In genomic region chr15:40493089-40493840, GRCh38 we compare ENCODE assay signal across 9 cellular contexts. TPM values are rescaled to one million over a fixed set of nuclear protein-coding genes. Genes with fewer than 3 reads are reported as not detected.
DNase-seq lines count a peak whose midpoint lies in the region; ATAC-seq, FAIRE-seq and TF ChIP-seq lines count a peak whose summit lies in the region.
"Had no signal": no experiment of that assay in that cellular context is flagged by ENCODE, and none has a peak within 500 bp of the region (broad histone marks: within the 10 kb centered on the region; RNA-seq: fewer than 3 reads in every experiment).

No MANE protein-coding gene starts in this region.

- H3K27ac Mint-ChIP-seq in GM23338: no peak overlapping the region
- H3K27ac Mint-ChIP-seq in activated T-helper 1 cell treated with anti-CD3 and anti-CD28 coated beads, Interleukin-12 subunit alpha, Interleukin-12 subunit beta, Interleukin-2, Interleukin-4 antibody, amounts not matched to agents 30 ng/mL and 10 ng/mL and 1 ng/mL, durations not matched to agents 14 hours and 24 hours and 36 hours: peak overlapping the region; percentile 27
- no peak overlapping the region for H3K27ac Mint-ChIP-seq in nephron progenitor cell

- H3K27me3 Mint-ChIP-seq in GM23338 (ENCODE audit: insufficient read depth, low read depth, poor library complexity) (peaks cover 7% of the 10 kb centered on the region), nephron progenitor cell (ENCODE audit: low read depth, poor library complexity) (peaks cover 15% of the 10 kb centered on the region)
- peaks cover 12% of the 10 kb centered on the region for H3K27me3 Mint-ChIP-seq in activated T-helper 1 cell treated with anti-CD3 and anti-CD28 coated beads, Interleukin-12 subunit alpha, Interleukin-12 subunit beta, Interleukin-2, Interleukin-4 antibody, amounts not matched to agents 30 ng/mL and 10 ng/mL and 1 ng/mL, durations not matched to agents 14 hours and 24 hours and 36 hours (ENCODE audit: insufficient read depth)

- WGBS in pancreas, 2 donors: 83 to 86% methylated on average over 8 of the region's 8 CpGs

- no peaks in the 10 kb centered on the region for H3F3A ChIP-seq in GM23338 (replicated peaks; ENCODE audit: low read depth)

- H3K9me3 Mint-ChIP-seq in GM23338: no peaks in the 10 kb centered on the region
- H3K9me3 Mint-ChIP-seq in activated T-helper 1 cell treated with anti-CD3 and anti-CD28 coated beads, Interleukin-12 subunit alpha, Interleukin-12 subunit beta, Interleukin-2, Interleukin-4 antibody, amounts not matched to agents 30 ng/mL and 10 ng/mL and 1 ng/mL, durations not matched to agents 14 hours and 24 hours and 36 hours: no peaks in the 10 kb centered on the region
- no peaks in the 10 kb centered on the region for H3K9me3 Mint-ChIP-seq in nephron progenitor cell

- no peak for FAIRE-seq in pancreas (lab: Jason Lieb, UNC)

- no peak overlapping the region for H3K4me3 ChIP-seq in GM23338
- H3K4me3 ChIP-seq in SK-N-MC: 0 out of 2 replicates have a peak overlapping the region, but pooled peaks have one; percentile 27
- H3K4me3 ChIP-seq in pancreas: no peak overlapping the region

- H3K9me2 ChIP-seq in GM23338 (ENCODE audit: insufficient read depth): 0 out of 2 replicates have a peak, but pooled peaks cover 2% of the 10 kb centered on the region

- H3K36me3 Mint-ChIP-seq in GM23338 (ENCODE audit: low read depth) (no peaks in the 10 kb centered on the region), nephron progenitor cell (ENCODE audit: low read depth) (no peaks in the 10 kb centered on the region)
- H3K36me3 Mint-ChIP-seq in activated T-helper 1 cell treated with anti-CD3 and anti-CD28 coated beads, Interleukin-12 subunit alpha, Interleukin-12 subunit beta, Interleukin-2, Interleukin-4 antibody, amounts not matched to agents 30 ng/mL and 10 ng/mL and 1 ng/mL, durations not matched to agents 14 hours and 24 hours and 36 hours (ENCODE audit: low read depth): no peaks in the 10 kb centered on the region

- H3K9me3 ChIP-seq in SK-N-MC (ENCODE audit: low read depth, low read length) (no peaks in the 10 kb centered on the region), pancreas (no peaks in the 10 kb centered on the region)

- H3K79me2 ChIP-seq in GM23338 (replicated peaks; ENCODE audit: insufficient read depth): no peaks in the 10 kb centered on the region

- intact Hi-C loops in activated T-helper 1 cell treated with anti-CD3 and anti-CD28 coated beads, Interleukin-12 subunit alpha, Interleukin-12 subunit beta, Interleukin-2, Interleukin-4 antibody, amounts not matched to agents 30 ng/mL and 10 ng/mL and 1 ng/mL, durations not matched to agents 14 hours and 24 hours and 36 hours (cut with micrococcal nuclease): no loop called here
- intact Hi-C loops in pancreas (cut with DNase I): no loop called here

- no peak overlapping the region for H3K4me2 ChIP-seq in GM23338

- TF ChIP-seq CTCF in GM23338 (conservative IDR thresholded peaks at IDR 0.05; ENCODE audit: low read depth in 2 of 2) (no peak), pancreas (IDR thresholded peaks at IDR 0.05) (no peak), nephron progenitor cell (IDR thresholded peaks at IDR 0.05) (no peak)

- no peak overlapping the region for H3K4me3 Mint-ChIP-seq in GM23338
- H3K4me3 Mint-ChIP-seq in activated T-helper 1 cell treated with anti-CD3 and anti-CD28 coated beads, Interleukin-12 subunit alpha, Interleukin-12 subunit beta, Interleukin-2, Interleukin-4 antibody, amounts not matched to agents 30 ng/mL and 10 ng/mL and 1 ng/mL, durations not matched to agents 14 hours and 24 hours and 36 hours: peak overlapping the region; percentile 2
- no peak overlapping the region for H3K4me3 Mint-ChIP-seq in nephron progenitor cell

- H4K20me1 ChIP-seq in GM23338 (replicated peaks; ENCODE audit: insufficient read depth): no peaks in the 10 kb centered on the region

- DNase-seq in GM23338 (ENCODE audit: low spot score) (no peak), SK-N-MC (ENCODE audit: low read depth, low spot score) (peak; percentile 2), GM03348 (ENCODE audit: low spot score) (no peak), pancreas (no peak), nephron progenitor cell (no peak), cerebellar cortex (ENCODE audit: low spot score) (no peak)
- peak; percentile 7 for DNase-seq in activated T-helper 1 cell treated with anti-CD3 and anti-CD28 coated beads, Interleukin-12 subunit alpha, Interleukin-12 subunit beta, Interleukin-2, Interleukin-4 antibody, amounts not matched to agents 30 ng/mL and 10 ng/mL and 1 ng/mL, durations not matched to agents 14 hours and 24 hours and 36 hours (ENCODE audit: low spot score)
- DNase-seq in stimulated activated CD4-positive, alpha-beta T cell treated with anti-CD3 and anti-CD28 coated beads, Interleukin-15, amount 100 ng/mL, for 48 hours (ENCODE audit: low read depth in 2 of 2): peak; percentile 61 to 65
- DNase-seq: hypothalamus had no signal

- ATAC-seq in GM23338: no peak
- ATAC-seq in pancreas: no peak

- no peaks in the 10 kb centered on the region for H3K4me1 ChIP-seq in GM23338 (ENCODE audit: insufficient read depth)
- H3K4me1 ChIP-seq in pancreas: no peaks in the 10 kb centered on the region

- H3K27ac ChIP-seq in GM23338 (ENCODE audit: low read depth): no peak overlapping the region
- no peak overlapping the region for H3K27ac ChIP-seq in SK-N-MC
- H3K27ac ChIP-seq in pancreas: no peak overlapping the region

- H3K36me3 ChIP-seq in GM23338 (ENCODE audit: insufficient read depth) (no peaks in the 10 kb centered on the region), SK-N-MC (ENCODE audit: insufficient read depth, low read length) (no peaks in the 10 kb centered on the region), pancreas (no peaks in the 10 kb centered on the region)

- no peak overlapping the region for H3K9ac ChIP-seq in SK-N-MC (ENCODE audit: insufficient read length)

- H2AFZ ChIP-seq in GM23338: 0 out of 2 replicates have a peak overlapping the region, but pooled peaks have one; percentile 1

- no peaks in the 10 kb centered on the region for H3K4me1 Mint-ChIP-seq in GM23338
- H3K4me1 Mint-ChIP-seq in activated T-helper 1 cell treated with anti-CD3 and anti-CD28 coated beads, Interleukin-12 subunit alpha, Interleukin-12 subunit beta, Interleukin-2, Interleukin-4 antibody, amounts not matched to agents 30 ng/mL and 10 ng/mL and 1 ng/mL, durations not matched to agents 14 hours and 24 hours and 36 hours (ENCODE audit: low read depth): peaks cover 18% of the 10 kb centered on the region
- H3K4me1 Mint-ChIP-seq in nephron progenitor cell: peaks cover 1% of the 10 kb centered on the region

- H3K27me3 ChIP-seq in GM23338 (ENCODE audit: insufficient read depth) (no peaks in the 10 kb centered on the region), pancreas (no peaks in the 10 kb centered on the region)

TF ChIP-seq in GM23338, 12 proteins besides CTCF, POLR2A, EP300 and RAD21:
- TF ChIP-seq JUNB (IDR thresholded peaks at IDR 0.05; ENCODE audit: unreplicated experiment) (no peak), STAT1 (IDR thresholded peaks at IDR 0.05; ENCODE audit: unreplicated experiment) (no peak), POLR2AphosphoS5 (IDR thresholded peaks at IDR 0.05; ENCODE audit: low read depth) (no peak), REST (IDR thresholded peaks at IDR 0.05; ENCODE audit: unreplicated experiment) (no peak), EZH2phosphoT487 (IDR thresholded peaks at IDR 0.05; ENCODE audit: unreplicated experiment) (no peak)

RNA-seq across cellular contexts. Expression of gene CHST14, which starts 22.5 kb away (rescaled TPM):
- total RNA-seq in GM23338 (2014; rRNA removed; shearing (Covaris generic)): 15.6 and 17.9 TPM in 2 replicates
- 8.4 and 10.0 TPM in 2 replicates for polyA plus RNA-seq in GM23338 (2016; fragmentation: Nextera tagmentation; extraction: Ambion mirVana)
- total RNA-seq in activated T-helper 1 cell treated with anti-CD3 and anti-CD28 coated beads, Interleukin-12 subunit alpha, Interleukin-12 subunit beta, Interleukin-2, Interleukin-4 antibody, amounts not matched to agents 30 ng/mL and 10 ng/mL and 1 ng/mL, durations not matched to agents 14 hours and 24 hours and 36 hours: 9.7 and 10.2 TPM in 2 replicates
- total RNA-seq in pancreas: 1 to 10 TPM; 3.1 to 8.9 (median 4.1) TPM
- 1 to 10 TPM; 4.0 to 6.1 TPM for polyA plus RNA-seq in pancreas

RNA-seq across cellular contexts. Expression of gene BAHD1, which starts 52.5 kb away (rescaled TPM):
- total RNA-seq in GM23338 (2014; rRNA removed; shearing (Covaris generic)): 32.4 and 40.1 TPM in 2 replicates
- polyA plus RNA-seq in GM23338 (2016; fragmentation: Nextera tagmentation; extraction: Ambion mirVana): 11.2 and 11.6 TPM in 2 replicates
- total RNA-seq in activated T-helper 1 cell treated with anti-CD3 and anti-CD28 coated beads, Interleukin-12 subunit alpha, Interleukin-12 subunit beta, Interleukin-2, Interleukin-4 antibody, amounts not matched to agents 30 ng/mL and 10 ng/mL and 1 ng/mL, durations not matched to agents 14 hours and 24 hours and 36 hours: 26.5 and 26.9 TPM in 2 replicates
- 10 to 100 TPM in 4 of 6 donors, 1 to 10 TPM in 2; 8.0 to 16.3 (median 10.7) TPM for total RNA-seq in pancreas
- 10 to 100 TPM in 1 of 2 donors, 1 to 10 TPM in 1; 9.7 to 13.1 TPM for polyA plus RNA-seq in pancreas

Comparison
In these comparisons a context has a peak if more than half of its experiments do, and no peak if none do; other contexts are left out.
1. DNase-seq: peak in SK-N-MC (single experiment), activated T-helper 1 cell treated with anti-CD3 and anti-CD28 coated beads, Interleukin-12 subunit alpha, Interleukin-12 subunit beta, Interleukin-2, Interleukin-4 antibody, amounts not matched to agents 30 ng/mL and 10 ng/mL and 1 ng/mL, durations not matched to agents 14 hours and 24 hours and 36 hours (single experiment) and stimulated activated CD4-positive, alpha-beta T cell treated with anti-CD3 and anti-CD28 coated beads, Interleukin-15, amount 100 ng/mL, for 48 hours (2 of 2); none in GM23338 (single experiment), GM03348 (single experiment), pancreas (0 of 6), nephron progenitor cell (single experiment) and cerebellar cortex (single experiment).